39 cellular contexts compared by ENCODE assay signal in the genomic region with DNA sequence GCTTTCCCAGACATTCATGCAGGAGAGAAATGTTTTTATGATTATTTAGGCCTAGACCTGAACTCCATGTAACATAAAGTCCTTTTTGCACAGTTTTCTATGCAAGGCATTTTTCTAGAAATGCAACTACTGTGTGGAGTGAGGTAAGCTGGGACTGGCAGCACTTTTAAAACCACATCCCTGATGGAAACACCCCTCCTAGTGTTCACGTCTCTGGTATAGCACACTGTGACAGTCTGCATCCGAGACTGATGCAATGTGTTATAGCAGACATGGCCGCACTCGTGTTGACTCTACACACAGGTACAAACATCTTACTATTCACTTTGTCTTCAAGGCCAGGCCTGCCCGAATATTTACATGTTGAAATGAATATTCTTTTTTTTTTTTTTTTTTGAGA. TPM values are rescaled to one million over a fixed set of nuclear protein-coding genes. Genes with fewer than 3 reads are reported as not detected.
"Had no signal": no experiment of that assay in that cellular context is flagged by ENCODE, and none has a peak within 500 bp of the region (broad histone marks: within the 10 kb centered on the region; RNA-seq: fewer than 3 reads in every experiment).

No MANE protein-coding gene starts in this region.

- H3K27ac ChIP-seq: PC-9, RWPE1, WERI-Rb-1 had no signal

- H3K9me3 Mint-ChIP-seq: activated CD4-positive, alpha-beta memory T cell treated with anti-CD3 and anti-CD28 coated beads, Interleukin-2, amount 10 ng/mL, durations not matched to agents 7 days and 5 days had no signal

- H3K4me1 Mint-ChIP-seq: activated CD4-positive, alpha-beta memory T cell treated with anti-CD3 and anti-CD28 coated beads, Interleukin-2, amount 10 ng/mL, durations not matched to agents 7 days and 5 days; activated CD8-positive, alpha-beta memory T cell treated with anti-CD3 and anti-CD28 coated beads, Interleukin-2, amount 10 ng/mL, durations not matched to agents 7 days and 5 days; activated naive CD8-positive, alpha-beta T cell treated with anti-CD3 and anti-CD28 coated beads for 36 hours; activated T-helper 17 cell treated with anti-CD3 and anti-CD28 coated beads, Interleukin-2, amount 50 U/mL, for 72 hours had no signal

- H3K27ac Mint-ChIP-seq: activated CD4-positive, alpha-beta memory T cell treated with anti-CD3 and anti-CD28 coated beads, Interleukin-2, amount 10 ng/mL, durations not matched to agents 7 days and 5 days; activated CD8-positive, alpha-beta memory T cell treated with anti-CD3 and anti-CD28 coated beads, Interleukin-2, amount 10 ng/mL, durations not matched to agents 7 days and 5 days; activated naive CD8-positive, alpha-beta T cell treated with anti-CD3 and anti-CD28 coated beads for 36 hours; activated T-cell treated with anti-CD3 and anti-CD28 coated beads, Interleukin-2, amount 50 U/mL, for 72 hours; activated T-helper 17 cell treated with anti-CD3 and anti-CD28 coated beads, Interleukin-2, amount 50 U/mL, for 72 hours had no signal

- H3K36me3 Mint-ChIP-seq: activated naive CD8-positive, alpha-beta T cell treated with anti-CD3 and anti-CD28 coated beads for 36 hours had no signal

- H3K4me3 Mint-ChIP-seq: activated CD4-positive, alpha-beta memory T cell treated with anti-CD3 and anti-CD28 coated beads, Interleukin-2, amount 10 ng/mL, durations not matched to agents 7 days and 5 days; activated CD8-positive, alpha-beta memory T cell treated with anti-CD3 and anti-CD28 coated beads, Interleukin-2, amount 10 ng/mL, durations not matched to agents 7 days and 5 days; activated naive CD8-positive, alpha-beta T cell treated with anti-CD3 and anti-CD28 coated beads for 36 hours; activated T-cell treated with anti-CD3 and anti-CD28 coated beads, Interleukin-2, amount 50 U/mL, for 72 hours; activated T-helper 17 cell treated with anti-CD3 and anti-CD28 coated beads, Interleukin-2, amount 50 U/mL, for 72 hours had no signal

- H3K27me3 ChIP-seq: MG63 had no signal

- H3K36me3 ChIP-seq: MG63, WERI-Rb-1 had no signal

- H3K4me3 ChIP-seq: MG63, PC-9 had no signal

- DNase-seq: activated CD4-positive, alpha-beta memory T cell treated with anti-CD3 and anti-CD28 coated beads, Interleukin-2, amount 10 ng/mL, durations not matched to agents 7 days and 5 days; activated CD4-positive, alpha-beta T cell treated with anti-CD3 and anti-CD28 coated beads for 1 hour; activated CD4-positive, alpha-beta T cell treated with anti-CD3 and anti-CD28 coated beads for 48 hours; activated CD4-positive, CD25-positive, alpha-beta regulatory T cell; activated CD8-positive, alpha-beta memory T cell treated with anti-CD3 and anti-CD28 coated beads for 24 hours; activated CD8-positive, alpha-beta memory T cell treated with anti-CD3 and anti-CD28 coated beads, Interleukin-2, amount 10 ng/mL, durations not matched to agents 7 days and 5 days; activated CD8-positive, alpha-beta memory T cell treated with anti-CD3 and anti-CD28 coated beads, Interleukin-2, amount 50 U/mL, for 48 hours; activated effector memory CD4-positive, alpha-beta T cell treated with anti-CD3 and anti-CD28 coated beads, Interleukin-2, amount 50 U/mL, for 16 hours; activated naive CD4-positive, alpha-beta T cell; activated naive CD4-positive, alpha-beta T cell treated with anti-CD3 and anti-CD28 coated beads, Interleukin-2, amount 50 U/mL, for 16 hours; activated naive CD8-positive, alpha-beta T cell treated with anti-CD3 and anti-CD28 coated beads for 36 hours; activated T-cell treated with anti-CD3 and anti-CD28 coated beads, Interleukin-2, amount 50 U/mL, for 1 hour; activated T-cell treated with anti-CD3 and anti-CD28 coated beads, Interleukin-2, amount 50 U/mL, for 72 hours; amniotic stem cell; aorta; Karpas-422; MG63; NCI-H1092; NCI-H1436 treated with DMSO at 0.1 percent for 48 hours; NCI-H187; NCI-H2029 treated with DMSO at 0.1 percent for 48 hours; NCI-H2107; NCI-H2171; NCI-H510A; NCI-H526; NCI-H748 treated with DMSO at 0.1 percent for 48 hours; NK-92 treated with Interleukin-12 subunit alpha and Interleukin-12 subunit beta, amount 100 ng/mL, for 24 hours; PC-9; SIG-M5; SW 1271; T-helper 1 cell; T-helper 2 cell; T-helper 9 cell; WERI-Rb-1 had no signal

RNA-seq across cellular contexts. Expression of gene SLC18A3, which starts 51.9 kb away (rescaled TPM):
- total RNA-seq: activated CD4-positive, alpha-beta memory T cell treated with anti-CD3 and anti-CD28 coated beads, Interleukin-2, amount 10 ng/mL, durations not matched to agents 7 days and 5 days; activated CD8-positive, alpha-beta memory T cell treated with anti-CD3 and anti-CD28 coated beads, Interleukin-2, amount 10 ng/mL, durations not matched to agents 7 days and 5 days; activated naive CD8-positive, alpha-beta T cell treated with anti-CD3 and anti-CD28 coated beads for 36 hours; activated T-cell treated with anti-CD3 and anti-CD28 coated beads, Interleukin-2, amount 50 U/mL, for 72 hours; activated T-helper 17 cell treated with anti-CD3 and anti-CD28 coated beads, Interleukin-2, amount 50 U/mL, for 72 hours; aorta; cardiac septum; PC-9; Right ventricle myocardium inferior; SK-MEL-5 had no signal
- polyA plus RNA-seq: aorta had no signal

RNA-seq across cellular contexts. Expression of gene CHAT, which starts 55.6 kb away (rescaled TPM):
- total RNA-seq: activated CD4-positive, alpha-beta memory T cell treated with anti-CD3 and anti-CD28 coated beads, Interleukin-2, amount 10 ng/mL, durations not matched to agents 7 days and 5 days; activated CD8-positive, alpha-beta memory T cell treated with anti-CD3 and anti-CD28 coated beads, Interleukin-2, amount 10 ng/mL, durations not matched to agents 7 days and 5 days; activated naive CD8-positive, alpha-beta T cell treated with anti-CD3 and anti-CD28 coated beads for 36 hours; activated T-helper 17 cell treated with anti-CD3 and anti-CD28 coated beads, Interleukin-2, amount 50 U/mL, for 72 hours; aorta; cardiac septum; PC-9; Right ventricle myocardium inferior; SK-MEL-5 had no signal
- polyA plus RNA-seq: aorta had no signal
